28 cellular contexts compared by ENCODE assay signal in genomic region chr17:31048142-31048541, GRCh38.
"Had no signal": no experiment of that assay in that cellular context is flagged by ENCODE, and none has a peak within 500 bp of the region (broad histone marks: within the 10 kb centered on the region; RNA-seq: fewer than 3 reads in every experiment).

No MANE protein-coding gene starts in this region.

- H3K4me1 ChIP-seq: neural progenitor cell, parathyroid adenoma, psoas muscle, right lobe of liver, sigmoid colon, testis, transverse colon had no signal

- H3K4me3 ChIP-seq: neural progenitor cell, ovary, psoas muscle, right lobe of liver, sigmoid colon, smooth muscle cell, spleen, suprapubic skin, testis, tibial artery, transverse colon, upper lobe of right lung, vagina had no signal

- H3K9me3 ChIP-seq: ovary, psoas muscle, right lobe of liver, sigmoid colon, spleen, suprapubic skin, testis, tibial artery, transverse colon, upper lobe of right lung, vagina had no signal

- H3K27ac ChIP-seq: neural progenitor cell, ovary, parathyroid adenoma, psoas muscle, right lobe of liver, sigmoid colon, spleen, suprapubic skin, testis, tibial artery, transverse colon, upper lobe of right lung, vagina had no signal

- H3K36me3 ChIP-seq: neural progenitor cell, ovary, right lobe of liver, sigmoid colon, suprapubic skin, transverse colon, upper lobe of right lung, vagina had no signal

- ATAC-seq: natural killer cell; psoas muscle; right cardiac atrium; stimulated activated memory B cell treated with anti-CD40 and anti-IgM and Interleukin-4, amounts not matched to agents 10 μg/mL and 1 μg/mL and 100 μg/mL, for 72 hours; stimulated activated naive CD8-positive, alpha-beta T cell treated with anti-CD3 and anti-CD28 coated beads, Interleukin-15, amount 100 ng/mL, for 72 hours; stimulated activated naive CD8-positive, alpha-beta T cell treated with anti-CD3 and anti-CD28 coated beads, Interleukin-15, Interleukin-2, amounts not matched to agents 100 U/mL and 50 U/mL, for 24 hours; upper lobe of right lung had no signal

- DNase-seq: natural killer cell; occipital lobe; ovary; posterior cingulate gyrus; psoas muscle; right cardiac atrium; right lobe of liver; sigmoid colon; spleen; stimulated activated CD4-positive, alpha-beta T cell treated with anti-CD3 and anti-CD28 coated beads, Interleukin-12 subunit alpha, Interleukin-12 subunit beta, amount 100 ng/mL, for 4 hours; stimulated activated CD4-positive, alpha-beta T cell treated with anti-CD3 and anti-CD28 coated beads, Interleukin-1b, Interleukin-23, amount 100 ng/mL, for 48 hours; stimulated activated CD4-positive, alpha-beta T cell treated with anti-CD3 and anti-CD28 coated beads, Interleukin-4, amount 100 ng/mL, for 1 hour; stimulated activated CD4-positive, alpha-beta T cell treated with anti-CD3 and anti-CD28 coated beads, Interleukin-4, amount 100 ng/mL, for 4 hours; stimulated activated CD8-positive, alpha-beta memory T cell treated with anti-CD3 and anti-CD28 coated beads, Interleukin-4, amount 100 ng/mL, for 48 hours; stimulated activated naive CD4-positive, alpha-beta T cell; stimulated activated naive CD8-positive, alpha-beta T cell treated with anti-CD3 and anti-CD28 coated beads, Interleukin-15, amount 100 ng/mL, for 72 hours; stimulated activated naive CD8-positive, alpha-beta T cell treated with anti-CD3 and anti-CD28 coated beads, Interleukin-15, Interleukin-2, amounts not matched to agents 100 U/mL and 50 U/mL, for 24 hours; substantia nigra; testis; tibial artery; transverse colon; upper lobe of right lung had no signal
